Comparison of ENCODE assay signal across 9 cellular contexts in genomic region chr4:128635141-128635911, GRCh38.
A peak's percentile ranks its signal among the peaks of the same experiment; 100 is the strongest.
DNase-seq lines count a peak whose midpoint lies in the region; ATAC-seq lines count a peak whose summit lies in the region.
"Had no signal": no experiment of that assay in that cellular context is flagged by ENCODE, and none has a peak within 500 bp of the region (broad histone marks: within the 10 kb centered on the region; RNA-seq: fewer than 3 reads in every experiment).

No MANE protein-coding gene starts in this region.

- DNase-seq in NCI-H1105 treated with DMSO at 0.1 percent for 48 hours (lab: John Stamatoyannopoulos, UW) = peak; percentile 64
- DNase-seq in amygdala (lab: John Stamatoyannopoulos, UW) = peak in 53 of 56 donors; percentile 2 to 84 (median 47)
- no peak for DNase-seq in NAMALWA (ENCODE audit: low spot score)
- DNase-seq in NCI-H526 (lab: John Stamatoyannopoulos, UW) = no peak
- no peak for DNase-seq in GM23248
- DNase-seq: stimulated activated naive CD8-positive, alpha-beta T cell treated with anti-CD3 and anti-CD28 coated beads, Interleukin-15, Interleukin-2, amounts not matched to agents 100 U/mL and 50 U/mL, for 24 hours had no signal

- H3K79me2 ChIP-seq in GM23248 (ENCODE audit: insufficient read depth) = no peaks in the 10 kb centered on the region

- H3K4me3 ChIP-seq in GM23248 = no peak overlapping the region

- no peaks in the 10 kb centered on the region for H3F3A ChIP-seq in GM23248 (ENCODE audit: insufficient read depth)

- no peak overlapping the region for H2AFZ ChIP-seq in GM23248

- no peaks in the 10 kb centered on the region for H3K9me3 ChIP-seq in GM23248 (ENCODE audit: low read depth)

- H4K20me1 ChIP-seq in GM23248 (ENCODE audit: insufficient read depth) = no peaks in the 10 kb centered on the region

- ATAC-seq in HG03442 (IDR thresholded peaks at IDR 0.05; ENCODE audit: unreplicated experiment) = no peak
- ATAC-seq: stimulated activated naive CD8-positive, alpha-beta T cell treated with anti-CD3 and anti-CD28 coated beads, Interleukin-15, Interleukin-2, amounts not matched to agents 100 U/mL and 50 U/mL, for 24 hours had no signal

- 87 to 89% methylated on average over 19 of the region's 19 CpGs for WGBS in GM23248 (ENCODE audit: low coverage in 1 of 2, low lambda C conversion rate in 2 of 2, missing lambda C conversion rate in 2 of 2), 2 experiments

- H3K27ac ChIP-seq in layer of hippocampus (ENCODE audit: low read depth, low read length) = peak overlapping the region; percentile 16
- peak overlapping the region; percentile 58 for H3K27ac ChIP-seq in temporal lobe (ENCODE audit: low read depth, low read length)
- no peak overlapping the region for H3K27ac ChIP-seq in GM23248

- H3K4me1 ChIP-seq in GM23248 (ENCODE audit: insufficient read depth) = peaks cover 17% of the 10 kb centered on the region; the same call in 1 of the 2 replicates

- in situ Hi-C loops in GM23248 (cut with MboI) = no loop called here

- H3K36me3 ChIP-seq in GM23248 (ENCODE audit: low read depth) = no peaks in the 10 kb centered on the region

- H3K4me2 ChIP-seq in GM23248 (ENCODE audit: unreplicated experiment) = no peak overlapping the region

- H3K9me2 ChIP-seq in GM23248 (ENCODE audit: insufficient read depth) = no peaks in the 10 kb centered on the region

- H3K27me3 ChIP-seq in layer of hippocampus (ENCODE audit: control insufficient read depth, insufficient read depth, low read length) (no peaks in the 10 kb centered on the region), GM23248 (replicated peaks; ENCODE audit: insufficient read depth) (no peaks in the 10 kb centered on the region)

- no peak overlapping the region for H3K9ac ChIP-seq in GM23248

Comparison
In these comparisons a context has a peak if more than half of its experiments do, and no peak if none do; other contexts are left out.
1. DNase-seq: peak in NCI-H1105 treated with DMSO at 0.1 percent for 48 hours (single experiment) and amygdala (53 of 56); none in NAMALWA (single experiment), NCI-H526 (0 of 2) and GM23248 (single experiment).